In genomic region chrX:129932137-129932791, GRCh38 we compare ENCODE assay signal across 8 cellular contexts. TPM values are rescaled to one million over a fixed set of nuclear protein-coding genes. Genes with fewer than 3 reads are reported as not detected.
DNase-seq lines count a peak whose midpoint lies in the region; ATAC-seq, FAIRE-seq and TF ChIP-seq lines count a peak whose summit lies in the region.

No MANE protein-coding gene starts in this region.

- POLR2A ChIA-PET in naive thymus-derived CD8-positive, alpha-beta T cell (lab: Charles Lee) = interaction anchor here (1.4 to 1.7 kb wide), 2 partner anchors 20 to 24 kb away, joined by 3 to 5 read pairs; no protein-coding TSS in a partner anchor

- DNase-seq in AG20443 (ENCODE audit: low spot score) (peak; percentile 90), HT1080 (ENCODE audit: low read depth) (peak; percentile 38), RCC 7860 (ENCODE audit: low spot score) (peak; percentile 41), fibroblast of mammary gland (ENCODE audit: low read depth) (peak; percentile 86)
- peak; percentile 61 to 64 for DNase-seq in activated T-helper 1 cell treated with anti-CD3 and anti-CD28 coated beads, Interleukin-2, amount 50 U/mL, for 16 hours (ENCODE audit: low read depth in 1 of 2, low spot score in 1 of 2)
- peak; percentile 43 to 90 (median 64) for DNase-seq in naive thymus-derived CD8-positive, alpha-beta T cell
- DNase-seq in stimulated activated naive CD4-positive, alpha-beta T cell (lab: John Stamatoyannopoulos, UW) = peak; percentile 45 to 83 (median 72)

- peak overlapping the region; percentile 57 for H3K4me3 ChIP-seq in fibroblast of mammary gland (ENCODE audit: control insufficient read depth, low read depth, low read length)

- no peak for FAIRE-seq in RCC 7860 (lab: Jason Lieb, UNC)

- peak; percentile 46 for ATAC-seq in GM19328 (IDR thresholded peaks at IDR 0.05; ENCODE audit: unreplicated experiment)
- ATAC-seq in naive thymus-derived CD8-positive, alpha-beta T cell = peak; percentile 65 to 74

- H3K36me3 Mint-ChIP-seq in naive thymus-derived CD8-positive, alpha-beta T cell = no peaks in the 10 kb centered on the region

- H3K4me1 Mint-ChIP-seq in naive thymus-derived CD8-positive, alpha-beta T cell = peaks cover 6 to 15% (median 8%) of the 10 kb centered on the region in 4 donors

- H3K27me3 Mint-ChIP-seq in naive thymus-derived CD8-positive, alpha-beta T cell = no peaks in the 10 kb centered on the region

- peak overlapping the region; percentile 63 to 89 (median 79) for H3K4me3 Mint-ChIP-seq in naive thymus-derived CD8-positive, alpha-beta T cell

- no peaks in the 10 kb centered on the region for H3K9me3 Mint-ChIP-seq in naive thymus-derived CD8-positive, alpha-beta T cell

- no peak for TF ChIP-seq CTCF in fibroblast of mammary gland (conservative IDR thresholded peaks at IDR 0.05; ENCODE audit: control insufficient read depth, insufficient read depth, low read depth, low read length)

- peak overlapping the region in 6 of 10 donors; percentile 51 to 81 (median 62) for H3K27ac Mint-ChIP-seq in naive thymus-derived CD8-positive, alpha-beta T cell

RNA-seq across cellular contexts. Expression of gene UTP14A, which starts 26.3 kb away (rescaled TPM):
- 52.6 and 53.5 TPM in 2 replicates for total RNA-seq in HT1080 (2014; rRNA removed; shearing (Covaris generic))
- 32.6 and 39.9 TPM in 2 replicates for polyA plus RNA-seq in HT1080 (2015; cell fraction: cytosol; rRNA removed)
- polyA plus RNA-seq in HT1080 (2015; cell fraction: nucleus; rRNA removed) = 68.6 and 74.9 TPM in 2 replicates
- 10 to 100 TPM; 20.6 to 22.1 TPM for total RNA-seq in naive thymus-derived CD8-positive, alpha-beta T cell
- 10 to 100 TPM in 1 of 3 donors, 1 to 10 TPM in 2; 7.3 to 17.0 (median 7.4) TPM for polyA plus RNA-seq in naive thymus-derived CD8-positive, alpha-beta T cell

RNA-seq across cellular contexts. Expression of gene BCORL1, which starts 50.2 kb away (rescaled TPM):
- 1.2 and 1.6 TPM in 2 replicates for total RNA-seq in HT1080 (2014; rRNA removed; shearing (Covaris generic))
- 3.3 and 3.7 TPM in 2 replicates for polyA plus RNA-seq in HT1080 (2015; cell fraction: cytosol; rRNA removed)
- polyA plus RNA-seq in HT1080 (2015; cell fraction: nucleus; rRNA removed) = 7.2 and 8.6 TPM in 2 replicates
- total RNA-seq in naive thymus-derived CD8-positive, alpha-beta T cell = 1 to 10 TPM; 8.3 to 9.6 TPM
- polyA plus RNA-seq in naive thymus-derived CD8-positive, alpha-beta T cell = 1 to 10 TPM; 1.0 to 1.8 (median 1.1) TPM

Comparison
In these comparisons a context has a peak if more than half of its experiments do, and no peak if none do; other contexts are left out.
1. Peak in every context shown above with its lines: DNase-seq, ATAC-seq and H3K4me3 ChIP-seq.
2. DNase-seq: peak in every context shown above with its lines; median percentile 90 in AG20443; 86 in fibroblast of mammary gland; 72 in stimulated activated naive CD4-positive, alpha-beta T cell; 64 in naive thymus-derived CD8-positive, alpha-beta T cell; 62 in activated T-helper 1 cell treated with anti-CD3 and anti-CD28 coated beads, Interleukin-2, amount 50 U/mL, for 16 hours; 41 in RCC 7860; 38 in HT1080.